Comparison of ENCODE assay signal across 16 cellular contexts in the genomic region with DNA sequence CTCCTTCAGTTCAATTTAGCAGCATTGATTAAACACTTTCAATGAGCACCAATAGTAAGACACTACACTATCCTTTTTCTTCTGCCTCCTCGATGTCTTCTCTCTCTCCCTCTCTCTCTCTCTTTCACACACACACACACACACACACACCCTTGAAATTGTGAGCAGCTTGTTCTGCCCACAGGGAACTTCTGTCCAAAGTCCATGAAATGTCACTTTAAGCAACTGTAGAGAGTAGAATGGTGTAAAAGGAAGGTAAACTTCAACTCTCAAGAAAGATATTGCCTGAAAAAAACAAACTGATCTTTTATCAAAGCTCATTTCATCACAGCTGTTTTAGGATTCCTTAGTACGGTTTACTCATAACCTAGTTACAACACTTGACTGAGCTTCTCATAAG.
"Had no signal": no experiment of that assay in that cellular context is flagged by ENCODE, and none has a peak within 500 bp of the region (broad histone marks: within the 10 kb centered on the region; RNA-seq: fewer than 3 reads in every experiment).

No MANE protein-coding gene starts in this region.

- H3K36me3 ChIP-seq: cardiac muscle cell, esophagus squamous epithelium, heart left ventricle, left lung, pancreas had no signal

- DNase-seq: activated CD4-positive, alpha-beta T cell treated with anti-CD3 and anti-CD28 coated beads for 4 hours; activated CD8-positive, alpha-beta memory T cell treated with anti-CD3 and anti-CD28 coated beads, Interleukin-2, amount 50 U/mL, for 48 hours; activated CD8-positive, alpha-beta T cell treated with anti-CD3 and anti-CD28 coated beads, Interleukin-2, amount 10 ng/mL, durations not matched to agents 7 days and 5 days; esophagus squamous epithelium; foreskin fibroblast; heart left ventricle; left lung; pancreas; stimulated activated CD4-positive, alpha-beta T cell treated with anti-CD3 and anti-CD28 coated beads, Interleukin-4, amount 100 ng/mL, for 1 hour; stimulated activated CD8-positive, alpha-beta memory T cell treated with anti-CD3 and anti-CD28 coated beads, Interleukin-4, amount 100 ng/mL, for 48 hours; T-helper 9 cell; testis had no signal

- H3K4me3 ChIP-seq: cardiac muscle cell, esophagus squamous epithelium, heart left ventricle, left lung, pancreas, testis had no signal

- H3K9me3 ChIP-seq: esophagus squamous epithelium, heart left ventricle, left lung, pancreas, testis had no signal

- H3K27ac ChIP-seq: cardiac muscle cell, esophagus squamous epithelium, heart left ventricle, left lung, pancreas, testis, VCaP had no signal

- H3K27me3 ChIP-seq: cardiac muscle cell, esophagus squamous epithelium, heart left ventricle, left lung, pancreas, testis had no signal

- H3K4me1 ChIP-seq: left lung, testis had no signal

- ATAC-seq: heart left ventricle, left lung, pancreas had no signal

- FAIRE-seq: colon, islet of Langerhans, pancreas had no signal
